13 cellular contexts compared by ENCODE assay signal in genomic region chr3:16085884-16086608, GRCh38.
DNase-seq lines count a peak whose midpoint lies in the region; ATAC-seq and TF ChIP-seq lines count a peak whose summit lies in the region.
"Had no signal": no experiment of that assay in that cellular context is flagged by ENCODE, and none has a peak within 500 bp of the region (broad histone marks: within the 10 kb centered on the region; RNA-seq: fewer than 3 reads in every experiment).

No MANE protein-coding gene starts in this region.

- H3K9me3 ChIP-seq in gastrocnemius medialis, result no peaks in the 10 kb centered on the region
- H3K9me3 ChIP-seq: BE2C had no signal

- TF ChIP-seq CTCF in gastrocnemius medialis (IDR thresholded peaks at IDR 0.05 in 4 of 5, conservative IDR thresholded peaks at IDR 0.05 in 1 of 5), result no peak
- TF ChIP-seq CTCF in GM13976 (IDR thresholded peaks at IDR 0.05; ENCODE audit: borderline replicate concordance, control extremely low read depth, extremely low read depth, insufficient read depth, missing control alignments), result no peak

- DNase-seq in NCI-H2029 treated with DMSO at 0.1 percent for 48 hours (lab: John Stamatoyannopoulos, UW), result peak; percentile 9
- peak; percentile 84 for DNase-seq in dermis blood vessel endothelial cell
- peak; percentile 85 for DNase-seq in iris pigment epithelial cell (ENCODE audit: low read depth)
- DNase-seq in gastrocnemius medialis, result peak; percentile 39 to 60
- no peak for DNase-seq in GM13976 (ENCODE audit: low spot score)
- DNase-seq in NCI-H524 (lab: John Stamatoyannopoulos, UW), result no peak
- DNase-seq: BE2C, islet precursor cell, natural killer cell, WERI-Rb-1 had no signal

- peak overlapping the region in 2 of 4 donors; percentile 7 to 23 for H3K4me3 ChIP-seq in gastrocnemius medialis

- TF ChIP-seq POLR2A in gastrocnemius medialis (IDR thresholded peaks at IDR 0.05), result no peak

- ATAC-seq in gastrocnemius medialis, result peak; percentile 32 to 62
- no peak for ATAC-seq in GM18868 (IDR thresholded peaks at IDR 0.05; ENCODE audit: unreplicated experiment)
- ATAC-seq in HG02763 (IDR thresholded peaks at IDR 0.05; ENCODE audit: unreplicated experiment), result no peak
- ATAC-seq: HCT116, natural killer cell had no signal

- peaks cover 25 to 39% of the 10 kb centered on the region in 2 donors for H3K4me1 ChIP-seq in gastrocnemius medialis
- H3K4me1 ChIP-seq: BE2C had no signal

- H3K27me3 ChIP-seq in gastrocnemius medialis, result no peaks in the 10 kb centered on the region
- H3K27me3 ChIP-seq: BE2C had no signal

- intact Hi-C loops in gastrocnemius medialis (cut with DNase I; ENCODE audit: low total_unique reads), result no loop called here

- in situ Hi-C loops in gastrocnemius medialis (cut with MboI; ENCODE audit: low sequenced_read_pairs in 4 of 4) (no loop called here), GM13976 (cut with MboI; ENCODE audit: low sequenced_read_pairs, unreplicated experiment) (no loop called here)

- no peaks in the 10 kb centered on the region for H3K36me3 ChIP-seq in gastrocnemius medialis
- H3K36me3 ChIP-seq: BE2C, WERI-Rb-1 had no signal

- H3K27ac ChIP-seq in gastrocnemius medialis, result peak overlapping the region; percentile 65 to 73 (median 66)
- H3K27ac ChIP-seq: WERI-Rb-1 had no signal

Comparison
In these comparisons a context has a peak if more than half of its experiments do, and no peak if none do; other contexts are left out.
1. DNase-seq: peak in NCI-H2029 treated with DMSO at 0.1 percent for 48 hours (single experiment), dermis blood vessel endothelial cell (single experiment), iris pigment epithelial cell (single experiment) and gastrocnemius medialis (2 of 2); none in GM13976 (single experiment) and NCI-H524 (0 of 2).
2. ATAC-seq: peak in gastrocnemius medialis (2 of 2); none in GM18868 (single experiment) and HG02763 (single experiment).